9 cellular contexts compared by ENCODE assay signal in genomic region chrX:149629730-149630387, GRCh38. TPM values are rescaled to one million over a fixed set of nuclear protein-coding genes. Genes with fewer than 3 reads are reported as not detected.
A peak's percentile ranks its signal among the peaks of the same experiment; 100 is the strongest.
DNase-seq lines count a peak whose midpoint lies in the region; ATAC-seq and TF ChIP-seq lines count a peak whose summit lies in the region.
"Had no signal": no experiment of that assay in that cellular context is flagged by ENCODE, and none has a peak within 500 bp of the region (broad histone marks: within the 10 kb centered on the region; RNA-seq: fewer than 3 reads in every experiment).

No MANE protein-coding gene starts in this region.

- dilution Hi-C loops in mammary epithelial cell (cut with HindIII; ENCODE audit: low sequenced_read_pairs): no loop called here

- H3K4me2 ChIP-seq in BLaER1 treated with 17β-estradiol and CSF1 and Interleukin-3, amounts not matched to agents 10 nM and 100 nM: peak overlapping the region; percentile 63 to 87 (median 80)
- peak overlapping the region; percentile 87 for H3K4me2 ChIP-seq in mammary epithelial cell (ENCODE audit: insufficient read depth, low read depth, low read length)

- H3K4me3 ChIP-seq in BLaER1 treated with 17β-estradiol and CSF1 and Interleukin-3, amounts not matched to agents 10 nM and 100 nM: peak overlapping the region in 5 of 10 experiments; percentile 62 to 89 (median 80); a peak in 7 of 20 replicates
- no peak overlapping the region for H3K4me3 ChIP-seq in mammary epithelial cell (replicated peaks in 1 of 3; ENCODE audit: insufficient read depth in 1 of 3, low read depth in 2 of 3, low read length in 3 of 3)

- no TSS peak for BruUV-seq in mammary epithelial cell (replicated peaks; lab: Mats Ljungman, UMichigan)

- intact Hi-C loops in mammary epithelial cell (cut with micrococcal nuclease): no loop called here

- H3K27ac ChIP-seq in BLaER1 treated with 17β-estradiol and CSF1 and Interleukin-3, amounts not matched to agents 10 nM and 100 nM: no peak overlapping the region
- H3K27ac ChIP-seq in mammary epithelial cell (ENCODE audit: insufficient read depth, low read depth, low read length): no peak overlapping the region

- DNase-seq in mammary epithelial cell (no peak), naive B cell (no peak), midbrain (lab: John Stamatoyannopoulos, UW) (no peak), NCI-H510A (lab: John Stamatoyannopoulos, UW) (no peak)
- DNase-seq in activated CD8-positive, alpha-beta memory T cell treated with anti-CD3 and anti-CD28 coated beads, Interleukin-2, amount 50 U/mL, for 4 hours: no peak
- DNase-seq: stimulated activated naive CD4-positive, alpha-beta T cell treated with Interleukin-2 at 50 U/mL for 16 hours had no signal

- H3K27me3 ChIP-seq in BLaER1 treated with 17β-estradiol and CSF1 and Interleukin-3, amounts not matched to agents 10 nM and 100 nM: no peaks in the 10 kb centered on the region
- H3K27me3 ChIP-seq in mammary epithelial cell (ENCODE audit: insufficient read depth, low read length): no peaks in the 10 kb centered on the region

- peaks cover 59% of the 10 kb centered on the region for H3K79me2 ChIP-seq in mammary epithelial cell (ENCODE audit: insufficient read depth, low read length)

- no peaks in the 10 kb centered on the region for H3K36me3 ChIP-seq in BLaER1 treated with 17β-estradiol and CSF1 and Interleukin-3, amounts not matched to agents 10 nM and 100 nM
- H3K36me3 ChIP-seq in mammary epithelial cell (ENCODE audit: insufficient read depth, low read length): no peaks in the 10 kb centered on the region

- no peaks in the 10 kb centered on the region for H3K27me3 Mint-ChIP-seq in IgD-negative memory B cell
- H3K27me3 Mint-ChIP-seq in naive B cell: peaks cover 0 to 4% (median 2%) of the 10 kb centered on the region in 3 donors

- H3K9me3 Mint-ChIP-seq in IgD-negative memory B cell (no peaks in the 10 kb centered on the region), naive B cell (no peaks in the 10 kb centered on the region)

- H3K36me3 Mint-ChIP-seq in IgD-negative memory B cell (no peaks in the 10 kb centered on the region), naive B cell (peaks cover 0 to 7% of the 10 kb centered on the region in 2 donors)

- H4K20me1 ChIP-seq in BLaER1 treated with 17β-estradiol and CSF1 and Interleukin-3, amounts not matched to agents 10 nM and 100 nM: peaks cover 3 to 57% (median 46%) of the 10 kb centered on the region in 11 experiments; a peak in 17 of 22 replicates
- H4K20me1 ChIP-seq in mammary epithelial cell (ENCODE audit: insufficient read depth, low read length): no peaks in the 10 kb centered on the region

- no peak overlapping the region for H2AFZ ChIP-seq in mammary epithelial cell (ENCODE audit: low read depth, low read length)

- peaks cover 0 to 10% (median 5%) of the 10 kb centered on the region in 11 experiments; a peak in 6 of 22 replicates for H3K9me3 ChIP-seq in BLaER1 treated with 17β-estradiol and CSF1 and Interleukin-3, amounts not matched to agents 10 nM and 100 nM (replicated peaks in 1 of 11)
- H3K9me3 ChIP-seq in mammary epithelial cell (replicated peaks; ENCODE audit: insufficient read depth, low read length): no peaks in the 10 kb centered on the region

- CTCF ChIA-PET in mammary epithelial cell (lab: Charles Lee; ENCODE audit: low non-redundant PET): no interaction called here

- no peak for ATAC-seq in naive B cell (ENCODE audit: low read depth in 2 of 2)
- no peak for ATAC-seq in GM18861 (IDR thresholded peaks at IDR 0.05; ENCODE audit: unreplicated experiment)

- in situ Hi-C loops in mammary epithelial cell (cut with MboI; ENCODE audit: low sequenced_read_pairs in 2 of 2): loop anchor here in 1 of 2 donors (25.0 kb wide), 1 partner anchor 118 kb away; the partner anchor contains the start of gene IDS

- peaks cover 11 to 17% (median 14%) of the 10 kb centered on the region in 10 experiments; a peak in 18 of 20 replicates for H3K4me1 ChIP-seq in BLaER1 treated with 17β-estradiol and CSF1 and Interleukin-3, amounts not matched to agents 10 nM and 100 nM
- H3K4me1 ChIP-seq in mammary epithelial cell (ENCODE audit: insufficient read depth, low read length): peaks cover 25% of the 10 kb centered on the region

- WGBS in mammary epithelial cell (ENCODE audit: low coverage, missing lambda C conversion rate): 78% methylated on average over 5 of the region's 5 CpGs

- no peak for TF ChIP-seq CTCF in mammary epithelial cell (conservative IDR thresholded peaks at IDR 0.05 in 1 of 2, IDR thresholded peaks at IDR 0.05 in 1 of 2; ENCODE audit: extremely low read depth in 1 of 2, insufficient read depth in 1 of 2, low read depth in 1 of 2, low read length in 2 of 2)

- H3K27ac Mint-ChIP-seq in IgD-negative memory B cell: peak overlapping the region in 1 of 3 donors; percentile 64
- H3K27ac Mint-ChIP-seq in naive B cell: peak overlapping the region in 4 of 6 donors; percentile 5 to 90 (median 61)

- peak overlapping the region in 3 of 11 experiments; percentile 77 to 85 (median 80); a peak in 5 of 22 replicates for H3K9ac ChIP-seq in BLaER1 treated with 17β-estradiol and CSF1 and Interleukin-3, amounts not matched to agents 10 nM and 100 nM
- no peak overlapping the region for H3K9ac ChIP-seq in mammary epithelial cell (ENCODE audit: insufficient read depth, low read length)

- H3K4me1 Mint-ChIP-seq in IgD-negative memory B cell: peaks cover 9 to 34% (median 17%) of the 10 kb centered on the region in 3 donors
- peaks cover 17 to 36% (median 28%) of the 10 kb centered on the region in 3 donors for H3K4me1 Mint-ChIP-seq in naive B cell

- H3K4me3 Mint-ChIP-seq in IgD-negative memory B cell (peak overlapping the region; percentile 2 to 86 (median 86)), naive B cell (peak overlapping the region; percentile 14 to 97 (median 92))

RNA-seq across cellular contexts. Expression of gene TMEM185A, which starts 1.7 kb away (rescaled TPM):
- 18.2 TPM for polyA plus RNA-seq in IgD-negative memory B cell
- total RNA-seq in mammary epithelial cell: 10 to 100 TPM; 19.6 to 19.7 TPM
- polyA plus RNA-seq in mammary epithelial cell: 16.5 TPM
- polyA minus RNA-seq in mammary epithelial cell: 385 TPM
- 10 to 100 TPM in 5 of 6 donors, 1 to 10 TPM in 1; 9.1 to 23.7 (median 16.7) TPM for polyA plus RNA-seq in naive B cell (ENCODE audit: low read depth in 6 of 6)

RNA-seq across cellular contexts. Expression of gene HSFX2, which starts 34.7 kb away (rescaled TPM):
- 0.16 TPM for polyA plus RNA-seq in IgD-negative memory B cell
- not detected for total RNA-seq in mammary epithelial cell
- polyA plus RNA-seq in mammary epithelial cell: 0.06 TPM
- not detected for polyA minus RNA-seq in mammary epithelial cell
- under 1 TPM in 3 of 6 donors, not detected in 3; 0.18 to 0.72 (median 0.30) TPM for polyA plus RNA-seq in naive B cell (ENCODE audit: low read depth in 6 of 6)

RNA-seq across cellular contexts. Expression of gene MAGEA9B, which starts 42.6 kb away (rescaled TPM):
- 0.46 TPM for polyA plus RNA-seq in IgD-negative memory B cell
- not detected for total RNA-seq in mammary epithelial cell
- polyA plus RNA-seq in mammary epithelial cell: not detected
- polyA minus RNA-seq in mammary epithelial cell: not detected
- not detected for polyA plus RNA-seq in naive B cell (ENCODE audit: low read depth in 6 of 6)
